20 cellular contexts compared by ENCODE assay signal in the genomic region with DNA sequence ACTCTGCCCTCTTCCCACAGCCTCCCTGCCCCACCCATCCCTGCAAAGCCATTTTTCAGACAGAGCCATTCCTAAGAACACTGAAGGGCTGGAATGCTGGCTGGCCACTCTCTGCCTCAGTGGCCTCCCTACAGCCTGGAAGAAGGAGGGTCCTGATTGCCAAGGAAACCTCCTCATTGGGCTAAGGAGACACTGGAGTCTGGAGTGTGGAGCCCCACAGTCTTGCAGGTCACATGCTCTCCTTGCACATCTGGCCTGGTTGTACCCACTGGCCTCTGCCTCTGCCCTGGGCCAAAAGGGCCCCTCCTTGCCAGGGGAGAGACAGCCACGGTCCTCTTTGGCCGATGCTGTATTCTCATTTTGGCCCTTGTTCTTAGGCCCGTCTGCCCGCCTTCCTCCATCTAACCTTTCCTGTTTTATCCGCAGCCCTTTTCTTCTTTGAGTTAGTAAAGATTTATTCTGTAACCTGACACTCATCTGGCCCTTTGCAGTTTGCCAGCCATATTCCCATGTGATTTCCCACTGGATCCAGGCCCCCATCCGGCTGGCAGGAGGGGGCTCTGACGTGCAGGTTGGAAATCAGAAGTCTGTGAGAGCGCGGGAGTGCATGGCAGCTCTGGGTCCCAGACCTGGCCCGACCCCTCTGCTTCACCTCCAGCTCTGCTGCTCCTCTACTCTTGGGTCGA. TPM values are rescaled to one million over a fixed set of nuclear protein-coding genes. Genes with fewer than 3 reads are reported as not detected.
A peak's percentile ranks its signal among the peaks of the same experiment; 100 is the strongest.
DNase-seq lines count a peak whose midpoint lies in the region; ATAC-seq and TF ChIP-seq lines count a peak whose summit lies in the region.
"Had no signal": no experiment of that assay in that cellular context is flagged by ENCODE, and none has a peak within 500 bp of the region (broad histone marks: within the 10 kb centered on the region; RNA-seq: fewer than 3 reads in every experiment).

No MANE protein-coding gene starts in this region.

- no peak overlapping the region for H2BK12ac ChIP-seq in neuronal stem cell (ENCODE audit: low read length)

- H3K27ac ChIP-seq in VCaP (0 out of 2 replicates have a peak overlapping the region, but pooled peaks have one; percentile 9), neuronal stem cell (replicated peaks; ENCODE audit: low read length) (no peak overlapping the region)
- H3K27ac ChIP-seq: upper lobe of left lung had no signal

- H3K4me3 ChIP-seq in neuronal stem cell (ENCODE audit: low read length in 2 of 2), result no peak overlapping the region
- H3K4me3 ChIP-seq: smooth muscle cell, upper lobe of left lung had no signal

- no peak overlapping the region for H3K23ac ChIP-seq in neuronal stem cell (ENCODE audit: low read depth, low read length, poor library complexity)

- no peak overlapping the region for H4K91ac ChIP-seq in neuronal stem cell (ENCODE audit: low read depth, low read length, poor library complexity)

- no peak overlapping the region for H2AK5ac ChIP-seq in neuronal stem cell (ENCODE audit: low read depth, low read length)

- no peak for ATAC-seq in HG02759 (IDR thresholded peaks at IDR 0.05; ENCODE audit: unreplicated experiment)
- ATAC-seq: activated T-cell treated with anti-CD3 and anti-CD28 coated beads, Interleukin-2, amount 50 U/mL, for 72 hours; effector memory CD8-positive, alpha-beta T cell; natural killer cell treated with Interleukin-12 subunit alpha and Interleukin-12 subunit beta and Interleukin-15 and Interleukin-18, amount 100 ng/mL, for 72 hours had no signal

- peaks cover 0 to 2% of the 10 kb centered on the region in 2 donors for H3K36me3 ChIP-seq in neuronal stem cell (replicated peaks in 1 of 2; ENCODE audit: control insufficient read depth in 2 of 2, insufficient read depth in 2 of 2, low read length in 2 of 2)

- no peak overlapping the region for H2BK5ac ChIP-seq in neuronal stem cell (ENCODE audit: low read length)

- no peak overlapping the region for H2BK120ac ChIP-seq in neuronal stem cell (ENCODE audit: low read depth, low read length)

- H3K9ac ChIP-seq in neuronal stem cell (ENCODE audit: low read depth, low read length, poor library complexity), result no peak overlapping the region

- DNase-seq in DMS53 (lab: John Stamatoyannopoulos, UW), result peak; percentile 20
- DNase-seq in DMS53 treated with DMSO at 0.1 percent for 48 hours (lab: John Stamatoyannopoulos, UW; ENCODE audit: unreplicated experiment), result no peak
- peak; percentile 32 for DNase-seq in DMS153 (lab: John Stamatoyannopoulos, UW)
- DNase-seq in neuronal stem cell (ENCODE audit: low spot score), result no peak
- DNase-seq in stimulated activated CD4-positive, alpha-beta T cell treated with anti-CD3 and anti-CD28 coated beads, Interleukin-1b, Interleukin-23, amount 100 ng/mL, for 48 hours, result no peak
- DNase-seq in OCI-M1 (lab: John Stamatoyannopoulos, UW), result no peak
- DNase-seq: 8988T; activated CD4-positive, CD25-positive, alpha-beta regulatory T cell treated with anti-CD3 and anti-CD28 coated beads, Interleukin-2, amount 50 U/mL, for 72 hours; activated T-cell treated with anti-CD3 and anti-CD28 coated beads, Interleukin-2, amount 50 U/mL, for 72 hours; AML-193; effector memory CD8-positive, alpha-beta T cell; Kasumi-1; kidney glomerular epithelial cell; NCI-H345; stimulated activated CD4-positive, alpha-beta T cell treated with anti-CD3 and anti-CD28 coated beads, Interleukin-4, amount 100 ng/mL, for 1 hour had no signal

- H3K14ac ChIP-seq in neuronal stem cell (ENCODE audit: low read length), result peak overlapping the region; percentile 5

- no peak overlapping the region for H3K4me2 ChIP-seq in neuronal stem cell (ENCODE audit: insufficient read depth, low read length, poor library complexity, severe bottlenecking)
- H3K4me2 ChIP-seq: smooth muscle cell had no signal

- no peak overlapping the region for H3K4ac ChIP-seq in neuronal stem cell (ENCODE audit: low read length)

- TF ChIP-seq CTCF in VCaP (conservative IDR thresholded peaks at IDR 0.05), result no peak

- H3K18ac ChIP-seq in neuronal stem cell (ENCODE audit: low read length), result peak overlapping the region; percentile 87

- peaks cover 2 to 4% of the 10 kb centered on the region in 2 donors for H3K4me1 ChIP-seq in neuronal stem cell (ENCODE audit: control insufficient read depth in 2 of 2, insufficient read depth in 1 of 2, low read depth in 1 of 2, low read length in 2 of 2)
- H3K4me1 ChIP-seq: upper lobe of left lung had no signal

- no peak overlapping the region for H4K8ac ChIP-seq in neuronal stem cell (ENCODE audit: low read depth, low read length)

- no peak overlapping the region for H2BK15ac ChIP-seq in neuronal stem cell (ENCODE audit: low read length)

- no peaks in the 10 kb centered on the region for H3K9me3 ChIP-seq in neuronal stem cell (replicated peaks in 1 of 2; ENCODE audit: control insufficient read depth in 2 of 2, insufficient read depth in 1 of 2, low read depth in 1 of 2, low read length in 2 of 2)

- WGBS in neuronal stem cell (ENCODE audit: extremely low coverage in 2 of 2, insufficient read length in 2 of 2, insufficient replicate concordance in 1 of 2), 2 donors, result no CpG with 5 or more reads among the region's 11 CpGs

- no peaks in the 10 kb centered on the region for H3K79me1 ChIP-seq in neuronal stem cell (ENCODE audit: low read depth, low read length)

- H2AFZ ChIP-seq in neuronal stem cell (ENCODE audit: low read length), result no peak overlapping the region

- H3K27me3 ChIP-seq in neuronal stem cell (ENCODE audit: control insufficient read depth in 3 of 3, insufficient read depth in 3 of 3, low read depth in 1 of 3, low read length in 3 of 3), result peaks cover 0 to 18% (median 0%) of the 10 kb centered on the region in 3 experiments
- H3K27me3 ChIP-seq: upper lobe of left lung had no signal

RNA-seq across cellular contexts. Expression of gene CATIP, which starts 11.0 kb away (rescaled TPM):
- polyA plus RNA-seq in neuronal stem cell (2013, experiment 1 of 2), result 0.66 TPM
- polyA plus RNA-seq in neuronal stem cell (2013, experiment 2 of 2), result 0.80 TPM

RNA-seq across cellular contexts. Expression of gene SLC11A1, which starts 36.4 kb away (rescaled TPM):
- 0.35 TPM for polyA plus RNA-seq in neuronal stem cell (2013, experiment 1 of 2)
- polyA plus RNA-seq in neuronal stem cell (2013, experiment 2 of 2), result 0.06 TPM

RNA-seq across cellular contexts. Expression of gene TMBIM1, which starts 53.3 kb away (rescaled TPM):
- 10.4 TPM for polyA plus RNA-seq in neuronal stem cell (2013, experiment 1 of 2)
- polyA plus RNA-seq in neuronal stem cell (2013, experiment 2 of 2), result 10.7 TPM

RNA-seq across cellular contexts. Expression of gene CTDSP1, which starts 54.0 kb away (rescaled TPM):
- polyA plus RNA-seq in neuronal stem cell (2013, experiment 1 of 2), result 39.9 TPM
- 39.8 TPM for polyA plus RNA-seq in neuronal stem cell (2013, experiment 2 of 2)

Comparison
In these comparisons a context has a peak if more than half of its experiments do, and no peak if none do; other contexts are left out.
1. DNase-seq: peak in DMS53 (single experiment) and DMS153 (single experiment); none in DMS53 treated with DMSO at 0.1 percent for 48 hours (single experiment), neuronal stem cell (single experiment), stimulated activated CD4-positive, alpha-beta T cell treated with anti-CD3 and anti-CD28 coated beads, Interleukin-1b, Interleukin-23, amount 100 ng/mL, for 48 hours (single experiment) and OCI-M1 (single experiment).